Comparison of ENCODE assay signal across 17 cellular contexts in genomic region chr2:129191530-129191929, GRCh38.
DNase-seq lines count a peak whose midpoint lies in the region; ATAC-seq and TF ChIP-seq lines count a peak whose summit lies in the region.
"Had no signal": no experiment of that assay in that cellular context is flagged by ENCODE, and none has a peak within 500 bp of the region (broad histone marks: within the 10 kb centered on the region; RNA-seq: fewer than 3 reads in every experiment).

No MANE protein-coding gene starts in this region.

- 0 out of 2 replicates have a peak, but pooled peaks cover 5% of the 10 kb centered on the region for H3K27me3 ChIP-seq in HUES48 (ENCODE audit: control insufficient read depth, insufficient read depth, low read length)
- H3K27me3 ChIP-seq in smooth muscle cell (ENCODE audit: low read depth), result no peaks in the 10 kb centered on the region
- no peaks in the 10 kb centered on the region for H3K27me3 ChIP-seq in osteoblast (ENCODE audit: insufficient read depth, low read length)
- H3K27me3 ChIP-seq: suprapubic skin had no signal

- no peaks in the 10 kb centered on the region for H4K20me1 ChIP-seq in smooth muscle cell (ENCODE audit: low read depth)
- H4K20me1 ChIP-seq in osteoblast (ENCODE audit: insufficient read depth, low read length), result no peaks in the 10 kb centered on the region

- DNase-seq in astrocyte of the cerebellum (ENCODE audit: low read depth) (peak; percentile 4), iPS-NIHi11 (ENCODE audit: low spot score) (peak; percentile 66), smooth muscle cell (lab: John Stamatoyannopoulos, UW; ENCODE audit: unreplicated experiment) (no peak), COLO829 (ENCODE audit: low spot score) (no peak), osteoblast (ENCODE audit: insufficient read length, low spot score, missing footprints) (no peak)
- DNase-seq: activated CD4-positive, CD25-positive, alpha-beta regulatory T cell; activated CD8-positive, alpha-beta T cell treated with anti-CD3 and anti-CD28 coated beads, Interleukin-2, amount 10 ng/mL, durations not matched to agents 7 days and 5 days; activated T-cell treated with anti-CD3 and anti-CD28 coated beads, Interleukin-2, amount 50 U/mL, for 72 hours; COR-L47; left cardiac atrium; mucosa of descending colon; nucleus accumbens; stimulated activated CD4-positive, alpha-beta T cell treated with anti-CD3 and anti-CD28 coated beads, Interleukin-4, amount 100 ng/mL, for 24 hours had no signal

- H3F3A ChIP-seq in smooth muscle cell (ENCODE audit: low read depth), result no peaks in the 10 kb centered on the region

- TF ChIP-seq CTCF in astrocyte of the cerebellum (IDR thresholded peaks at IDR 0.05; ENCODE audit: low read depth, low read length, missing control alignments) (peak; percentile 7), smooth muscle cell (IDR thresholded peaks at IDR 0.05; ENCODE audit: borderline replicate concordance, insufficient read depth, poor library complexity, severe bottlenecking) (peak; percentile 22), osteoblast (IDR thresholded peaks at IDR 0.05; ENCODE audit: extremely low read depth, low read depth, low read length) (no peak)

- WGBS in smooth muscle cell (ENCODE audit: low lambda C conversion rate), result 38% methylated on average over 4 of the region's 4 CpGs

- H3K4me3 ChIP-seq in HUES48 (ENCODE audit: low read depth, low read length) (no peak overlapping the region), astrocyte of the cerebellum (ENCODE audit: low read depth, low read length) (no peak overlapping the region), smooth muscle cell (no peak overlapping the region), osteoblast (ENCODE audit: insufficient read depth, low read length) (no peak overlapping the region)
- H3K4me3 ChIP-seq: mucosa of descending colon, suprapubic skin had no signal

- no peaks in the 10 kb centered on the region for H3K79me2 ChIP-seq in smooth muscle cell (ENCODE audit: low read depth)
- H3K79me2 ChIP-seq in osteoblast (ENCODE audit: insufficient read depth, low read length), result no peaks in the 10 kb centered on the region

- H3K27ac ChIP-seq in HUES48 (ENCODE audit: low read depth, low read length) (peak overlapping the region; percentile 56), smooth muscle cell (ENCODE audit: low read depth) (no peak overlapping the region), osteoblast (ENCODE audit: low read depth, low read length) (no peak overlapping the region)
- H3K27ac ChIP-seq: suprapubic skin had no signal

- in situ Hi-C loops in astrocyte of the cerebellum (cut with HindIII; ENCODE audit: low sequenced_read_pairs), result no loop called here

- H3K4me1 ChIP-seq in HUES48 (ENCODE audit: control insufficient read depth, insufficient read depth, low read length) (peaks cover 21% of the 10 kb centered on the region), smooth muscle cell (ENCODE audit: low read depth) (no peaks in the 10 kb centered on the region), osteoblast (ENCODE audit: insufficient read depth, low read length) (no peaks in the 10 kb centered on the region)

- H3K9me3 ChIP-seq in HUES48 (ENCODE audit: control insufficient read depth, insufficient read depth, low read length), result no peaks in the 10 kb centered on the region
- no peaks in the 10 kb centered on the region for H3K9me3 ChIP-seq in smooth muscle cell (replicated peaks; ENCODE audit: low read depth)
- H3K9me3 ChIP-seq in osteoblast (ENCODE audit: low read depth, low read length), result no peaks in the 10 kb centered on the region
- H3K9me3 ChIP-seq: mucosa of descending colon, suprapubic skin had no signal

- ATAC-seq in GM19463 (IDR thresholded peaks at IDR 0.05; ENCODE audit: unreplicated experiment), result no peak
- ATAC-seq: activated CD8-positive, alpha-beta T cell treated with anti-CD3 and anti-CD28 coated beads, Interleukin-2, amount 10 ng/mL, durations not matched to agents 7 days and 5 days; activated T-cell treated with anti-CD3 and anti-CD28 coated beads, Interleukin-2, amount 50 U/mL, for 72 hours; left cardiac atrium; mucosa of descending colon; Right ventricle myocardium inferior had no signal

- no peaks in the 10 kb centered on the region for H3K36me3 ChIP-seq in HUES48 (ENCODE audit: control insufficient read depth, insufficient read depth, low read length)
- H3K36me3 ChIP-seq in smooth muscle cell (ENCODE audit: low read depth), result no peaks in the 10 kb centered on the region
- no peaks in the 10 kb centered on the region for H3K36me3 ChIP-seq in osteoblast (ENCODE audit: insufficient read depth, low read length)
- H3K36me3 ChIP-seq: suprapubic skin had no signal

- H3K4me2 ChIP-seq in smooth muscle cell, result no peak overlapping the region
- H3K4me2 ChIP-seq in osteoblast (ENCODE audit: insufficient read depth, low read length), result no peak overlapping the region

- 0 out of 2 replicates have a peak overlapping the region, but pooled peaks have one; percentile 9 for H3K9ac ChIP-seq in HUES48 (ENCODE audit: low read depth, low read length)
- no peak overlapping the region for H3K9ac ChIP-seq in smooth muscle cell (ENCODE audit: low read depth)

- H2AFZ ChIP-seq in smooth muscle cell (ENCODE audit: low read depth), result no peak overlapping the region
- no peak overlapping the region for H2AFZ ChIP-seq in osteoblast (ENCODE audit: low read length)

Comparison
In these comparisons a context has a peak if more than half of its experiments do, and no peak if none do; other contexts are left out.
1. DNase-seq: peak in astrocyte of the cerebellum (single experiment) and iPS-NIHi11 (single experiment); none in smooth muscle cell (single experiment), COLO829 (single experiment) and osteoblast (single experiment).